Comparison of ENCODE assay signal across 9 cellular contexts in the genomic region with DNA sequence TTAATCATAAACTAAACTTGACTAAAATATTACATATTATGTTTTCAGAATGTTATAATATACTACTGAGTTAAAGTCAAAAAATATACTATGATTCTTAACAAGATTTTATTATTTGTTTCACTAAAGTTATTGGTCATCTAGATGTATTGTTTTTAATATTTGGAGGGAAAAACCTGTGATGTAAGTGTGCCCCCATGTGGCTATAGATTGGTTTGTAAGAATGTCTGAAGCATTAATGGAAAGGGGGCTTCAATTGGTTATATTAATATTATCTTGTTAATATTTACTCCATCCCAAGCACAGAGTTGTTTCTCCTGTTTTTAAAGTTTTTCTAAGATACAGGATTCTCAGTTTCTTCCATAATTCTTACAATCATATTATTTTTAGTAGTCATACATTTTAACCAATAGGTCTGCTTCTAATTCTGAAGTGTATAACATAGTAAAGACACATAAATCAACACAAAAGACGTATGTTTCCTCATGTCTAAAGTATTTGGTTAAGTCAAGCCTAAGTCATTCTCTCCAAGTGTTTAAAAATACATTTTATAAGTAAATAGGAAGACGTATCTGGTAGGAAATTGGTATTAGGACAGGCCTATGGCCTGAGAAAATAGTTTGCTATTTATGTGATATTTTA. TPM values are rescaled to one million over a fixed set of nuclear protein-coding genes. Genes with fewer than 3 reads are reported as not detected.
A peak's percentile ranks its signal among the peaks of the same experiment; 100 is the strongest.
DNase-seq lines count a peak whose midpoint lies in the region; ATAC-seq, FAIRE-seq and TF ChIP-seq lines count a peak whose summit lies in the region.
"Had no signal": no experiment of that assay in that cellular context is flagged by ENCODE, and none has a peak within 500 bp of the region (broad histone marks: within the 10 kb centered on the region; RNA-seq: fewer than 3 reads in every experiment).

No MANE protein-coding gene starts in this region.

- peaks cover 0 to 4% of the 10 kb centered on the region in 2 donors for H3K9me3 Mint-ChIP-seq in effector memory CD8-positive, alpha-beta T cell

- H3K4me3 Mint-ChIP-seq in effector memory CD8-positive, alpha-beta T cell, result no peak overlapping the region

- CTCF ChIA-PET in GM12878 (lab: Yijun Ruan, JAX), result no interaction called here

- H3K27me3 Mint-ChIP-seq in effector memory CD8-positive, alpha-beta T cell, result no peaks in the 10 kb centered on the region

- RAD21 ChIA-PET in GM12878 (lab: Charles Lee; ENCODE audit: unreplicated experiment), result no interaction called here

- intact Hi-C loops in GM12878 (cut with micrococcal nuclease; ENCODE audit: unreplicated experiment), result loop anchor here (1.0 kb wide), 1 partner anchor 394 kb away; no protein-coding TSS in a partner anchor
- intact Hi-C loops in left ventricle myocardium superior (cut with micrococcal nuclease), result no loop called here

- POLR2A ChIA-PET in GM12878 (lab: Charles Lee), result no interaction called here

- no peaks in the 10 kb centered on the region for H3K36me3 Mint-ChIP-seq in effector memory CD8-positive, alpha-beta T cell (ENCODE audit: insufficient read depth)

- TF ChIP-seq EP300 in GM12878 (IDR thresholded peaks at IDR 0.05; ENCODE audit: borderline replicate concordance in 1 of 2, control insufficient read depth in 1 of 2, low read depth in 2 of 2, low read length in 2 of 2), result no peak

- no peak overlapping the region for H3K27ac Mint-ChIP-seq in effector memory CD8-positive, alpha-beta T cell

- no peak overlapping the region for H3K4me2 ChIP-seq in MM.1S (ENCODE audit: low read depth, low read length)
- no peak overlapping the region for H3K4me2 ChIP-seq in GM12878 (ENCODE audit: control insufficient read depth, insufficient read depth)

- TF ChIP-seq RAD21 in GM12878 (IDR thresholded peaks at IDR 0.05; ENCODE audit: insufficient read depth, low read depth, low read length), result peak; percentile 59

- H3K4me3 ChIP-seq in MM.1S (ENCODE audit: low read length) (no peak overlapping the region), GM12878 (no peak overlapping the region)

- no peak overlapping the region for H3K9ac ChIP-seq in MM.1S (ENCODE audit: low read length)
- H3K9ac ChIP-seq in GM12878 (ENCODE audit: control insufficient read depth, insufficient read depth, low read length), result no peak overlapping the region

- H3K27me3 ChIP-seq in MM.1S (replicated peaks; ENCODE audit: insufficient read depth, low read length) (no peaks in the 10 kb centered on the region), GM12878 (replicated peaks in 1 of 2; ENCODE audit: control insufficient read depth in 2 of 2, insufficient read depth in 2 of 2, low read length in 1 of 2) (no peaks in the 10 kb centered on the region)

- H3K4me1 ChIP-seq in MM.1S (ENCODE audit: low read length) (no peaks in the 10 kb centered on the region), GM12878 (ENCODE audit: control insufficient read depth, insufficient read depth, low read length) (no peaks in the 10 kb centered on the region)

- H3K4me1 Mint-ChIP-seq in effector memory CD8-positive, alpha-beta T cell (ENCODE audit: low read depth in 2 of 2), result no peaks in the 10 kb centered on the region

- 2% methylated on average over 2 of the region's 2 CpGs for WGBS in GM12878 (ENCODE audit: insufficient coverage, insufficient replicate concordance, low lambda C conversion rate, missing lambda C conversion rate)

- H3K79me2 ChIP-seq in MM.1S (ENCODE audit: low read length) (no peaks in the 10 kb centered on the region), GM12878 (ENCODE audit: control insufficient read depth, insufficient read depth, low read length) (no peaks in the 10 kb centered on the region)

- ATAC-seq in GM12878 (no peak), left ventricle myocardium superior (no peak)
- ATAC-seq in effector memory CD8-positive, alpha-beta T cell (replicated peaks), result no peak

- H3K9me2 ChIP-seq in MM.1S (replicated peaks; ENCODE audit: insufficient read depth, low read length), result no peaks in the 10 kb centered on the region

- no peak for FAIRE-seq in GM12878 (lab: Jason Lieb, UNC)

- SMC1A ChIA-PET in GM12878 (lab: Charles Lee; ENCODE audit: uncharacterized antibody, unreplicated experiment), result no interaction called here

- no TSS peak for BruUV-seq in GM12878 (replicated peaks; lab: Mats Ljungman, UMichigan)

- no peaks in the 10 kb centered on the region for H3F3A ChIP-seq in MM.1S (ENCODE audit: insufficient read depth, low read length)

- DNase-seq in EL, result peak; percentile 39
- peak; percentile 13 for DNase-seq in MM.1S
- no peak for DNase-seq in GM12878 (ENCODE audit: low read depth, low spot score)
- peak; percentile 8 for DNase-seq in midbrain (lab: John Stamatoyannopoulos, UW)
- DNase-seq in stimulated activated naive CD4-positive, alpha-beta T cell treated with Interleukin-2 at 50 U/mL for 16 hours (lab: John Stamatoyannopoulos, UW), result no peak
- DNase-seq in activated T-cell treated with anti-CD3 and anti-CD28 coated beads, Interleukin-2, amount 50 U/mL, for 48 hours, result no peak
- no peak for DNase-seq in left ventricle myocardium superior
- DNase-seq in effector memory CD8-positive, alpha-beta T cell, result no peak

- H3K9me3 ChIP-seq in MM.1S (replicated peaks; ENCODE audit: insufficient read depth, low read length) (no peaks in the 10 kb centered on the region), GM12878 (replicated peaks; ENCODE audit: control insufficient read depth, insufficient read depth, low read length) (no peaks in the 10 kb centered on the region)

- H2AFZ ChIP-seq in MM.1S (ENCODE audit: low read length) (no peak overlapping the region), GM12878 (ENCODE audit: control insufficient read depth, low read depth, low read length) (no peak overlapping the region)

- no peaks in the 10 kb centered on the region for H3K36me3 ChIP-seq in MM.1S (replicated peaks; ENCODE audit: insufficient read depth, low read length)
- no peaks in the 10 kb centered on the region for H3K36me3 ChIP-seq in GM12878 (ENCODE audit: control insufficient read depth in 2 of 2, insufficient read depth in 2 of 2, low read length in 1 of 2)

- no peaks in the 10 kb centered on the region for H4K20me1 ChIP-seq in MM.1S (ENCODE audit: insufficient read depth, low read length)
- H4K20me1 ChIP-seq in GM12878 (ENCODE audit: control insufficient read depth, insufficient read depth), result no peaks in the 10 kb centered on the region

- TF ChIP-seq POLR2A in GM12878 (IDR thresholded peaks at IDR 0.05; ENCODE audit: low read depth, low read length), result no peak

- H3K27ac ChIP-seq in MM.1S (ENCODE audit: low read length), result no peak overlapping the region
- H3K27ac ChIP-seq in GM12878 (ENCODE audit: control insufficient read depth, insufficient read depth), result no peak overlapping the region

- in situ Hi-C loops in GM12878 (cut with MboI), result no loop called here

- TF ChIP-seq CTCF in MM.1S (IDR thresholded peaks at IDR 0.05; ENCODE audit: low read length) (peak; percentile 51), GM12878 (IDR thresholded peaks at IDR 0.05 in 2 of 3, conservative IDR thresholded peaks at IDR 0.05 in 1 of 3; ENCODE audit: control insufficient read depth in 2 of 3, extremely low read depth in 1 of 3, insufficient read depth in 1 of 3, low read depth in 3 of 3, low read length in 3 of 3) (peak in 2 of 3 experiments; percentile 22 to 34; a peak in 2 of 6 replicates)

TF ChIP-seq in GM12878, 131 proteins besides CTCF, POLR2A, EP300 and RAD21:
- TF ChIP-seq, protein P1, sequence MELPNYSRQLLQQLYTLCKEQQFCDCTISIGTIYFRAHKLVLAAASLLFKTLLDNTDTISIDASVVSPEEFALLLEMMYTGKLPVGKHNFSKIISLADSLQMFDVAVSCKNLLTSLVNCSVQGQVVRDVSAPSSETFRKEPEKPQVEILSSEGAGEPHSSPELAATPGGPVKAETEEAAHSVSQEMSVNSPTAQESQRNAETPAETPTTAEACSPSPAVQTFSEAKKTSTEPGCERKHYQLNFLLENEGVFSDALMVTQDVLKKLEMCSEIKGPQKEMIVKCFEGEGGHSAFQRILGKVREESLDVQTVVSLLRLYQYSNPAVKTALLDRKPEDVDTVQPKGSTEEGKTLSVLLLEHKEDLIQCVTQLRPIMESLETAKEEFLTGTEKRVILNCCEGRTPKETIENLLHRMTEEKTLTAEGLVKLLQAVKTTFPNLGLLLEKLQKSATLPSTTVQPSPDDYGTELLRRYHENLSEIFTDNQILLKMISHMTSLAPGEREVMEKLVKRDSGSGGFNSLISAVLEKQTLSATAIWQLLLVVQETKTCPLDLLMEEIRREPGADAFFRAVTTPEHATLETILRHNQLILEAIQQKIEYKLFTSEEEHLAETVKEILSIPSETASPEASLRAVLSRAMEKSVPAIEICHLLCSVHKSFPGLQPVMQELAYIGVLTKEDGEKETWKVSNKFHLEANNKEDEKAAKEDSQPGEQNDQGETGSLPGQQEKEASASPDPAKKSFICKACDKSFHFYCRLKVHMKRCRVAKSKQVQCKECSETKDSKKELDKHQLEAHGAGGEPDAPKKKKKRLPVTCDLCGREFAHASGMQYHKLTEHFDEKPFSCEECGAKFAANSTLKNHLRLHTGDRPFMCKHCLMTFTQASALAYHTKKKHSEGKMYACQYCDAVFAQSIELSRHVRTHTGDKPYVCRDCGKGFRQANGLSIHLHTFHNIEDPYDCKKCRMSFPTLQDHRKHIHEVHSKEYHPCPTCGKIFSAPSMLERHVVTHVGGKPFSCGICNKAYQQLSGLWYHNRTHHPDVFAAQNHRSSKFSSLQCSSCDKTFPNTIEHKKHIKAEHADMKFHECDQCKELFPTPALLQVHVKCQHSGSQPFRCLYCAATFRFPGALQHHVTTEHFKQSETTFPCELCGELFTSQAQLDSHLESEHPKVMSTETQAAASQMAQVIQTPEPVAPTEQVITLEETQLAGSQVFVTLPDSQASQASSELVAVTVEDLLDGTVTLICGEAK (IDR thresholded peaks at IDR 0.05; ENCODE audit: borderline replicate concordance), result no peak
- TF ChIP-seq IRF4 (IDR thresholded peaks at IDR 0.05; ENCODE audit: low read depth, low read length) (no peak), SMC3 (IDR thresholded peaks at IDR 0.05; ENCODE audit: borderline replicate concordance, low read length) (no peak; the same call in 1 of the 2 replicates), SMARCA5 (IDR thresholded peaks at IDR 0.05) (no peak)

RNA-seq across cellular contexts. Expression of gene GNAT3, which starts 58.0 kb away (rescaled TPM):
- not detected in 2 replicates for total RNA-seq in GM12878 (2013; cell fraction: nucleolus; rRNA removed)
- 5.6 and 6.5 TPM in 2 replicates for total RNA-seq in GM12878 (2014; rRNA removed)
- total RNA-seq in GM12878 (2014; rRNA removed; fragmentation: Illumina TruSeq; extraction: Trizol), result 8.3 and 8.4 TPM in 2 replicates
- 4.3 and 5.8 TPM in 2 replicates for total RNA-seq in GM12878 (2021)
- not detected for polyA plus RNA-seq in GM12878 (2011; ENCODE audit: low read depth)
- polyA plus RNA-seq in GM12878 (2011; rRNA removed), result not detected in 2 replicates
- not detected in 2 replicates for polyA plus RNA-seq in GM12878 (2011; cell fraction: cytosol; rRNA removed)
- not detected in 2 replicates for polyA plus RNA-seq in GM12878 (2011; cell fraction: nucleus; rRNA removed)
- not detected in 2 replicates for polyA plus RNA-seq in GM12878 (2012)
- 3.7 and 5.8 TPM in 2 replicates for polyA plus RNA-seq in GM12878 (2014; fragmentation: Illumina TruSeq; extraction: Trizol)
- 1 to 10 TPM; 5.5 to 6.3 TPM for polyA plus RNA-seq in GM12878 (2014; fragmentation: Nextera tagmentation; extraction: Ambion mirVana)
- 1.7 and 3.1 TPM in 2 replicates for polyA plus RNA-seq in GM12878 (2014; rRNA removed)
- 1 to 10 TPM; 6.7 to 7.0 TPM for polyA plus RNA-seq in GM12878 (2016; fragmentation: Nextera tagmentation; extraction: Ambion mirVana)
- polyA minus RNA-seq in GM12878 (2011; rRNA and poly(A)+ RNA removed), result not detected in 2 replicates
- polyA minus RNA-seq in GM12878 (2011; cell fraction: cytosol; rRNA and poly(A)+ RNA removed), result not detected in 2 replicates
- polyA minus RNA-seq in GM12878 (2011; cell fraction: nucleus; rRNA and poly(A)+ RNA removed), result not detected in 2 replicates
- not detected for total RNA-seq in left ventricle myocardium superior
- total RNA-seq: temporal lobe had no signal

Comparison
In these comparisons a context has a peak if more than half of its experiments do, and no peak if none do; other contexts are left out.
1. DNase-seq: peak in EL (single experiment), MM.1S (single experiment) and midbrain (single experiment); none in GM12878 (single experiment), stimulated activated naive CD4-positive, alpha-beta T cell treated with Interleukin-2 at 50 U/mL for 16 hours (single experiment), activated T-cell treated with anti-CD3 and anti-CD28 coated beads, Interleukin-2, amount 50 U/mL, for 48 hours (0 of 2), left ventricle myocardium superior (single experiment) and effector memory CD8-positive, alpha-beta T cell (0 of 3).